ENCODE assay signal across 31 cellular contexts in the genomic region with DNA sequence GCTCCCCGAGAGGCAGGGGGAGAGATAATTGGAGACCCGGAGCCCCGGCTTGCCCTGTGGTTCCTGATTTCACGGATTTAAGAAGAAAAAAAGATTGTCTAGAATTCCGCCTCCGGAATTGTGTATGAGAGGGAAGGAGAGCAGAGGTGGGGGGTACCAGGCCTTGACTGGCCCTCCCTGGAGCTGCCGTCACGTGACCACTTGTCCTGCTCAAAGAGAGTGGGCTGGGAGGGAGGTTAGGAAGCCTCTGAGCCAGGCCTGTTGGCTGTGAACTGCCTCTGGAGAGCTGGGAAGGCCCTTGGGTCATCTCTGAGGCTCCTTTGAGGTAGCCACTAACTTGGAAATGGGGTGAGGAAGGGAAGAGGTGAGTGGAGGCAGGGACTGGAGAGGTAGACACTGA.
"Had no signal": no experiment of that assay in that cellular context is flagged by ENCODE, and none has a peak within 500 bp of the region (broad histone marks: within the 10 kb centered on the region; RNA-seq: fewer than 3 reads in every experiment).

No MANE protein-coding gene starts in this region.

- H3K27me3 ChIP-seq: pancreas, tibial nerve, vagina had no signal

- ATAC-seq: left cardiac atrium; left lobe of liver; lower lobe of right lung; naive thymus-derived CD8-positive, alpha-beta T cell; pancreas; right cardiac atrium; stimulated activated memory B cell treated with anti-CD40 and anti-IgM and Interleukin-4, amounts not matched to agents 10 μg/mL and 1 μg/mL and 100 μg/mL, for 72 hours; stimulated activated naive CD8-positive, alpha-beta T cell treated with anti-CD3 and anti-CD28 coated beads, Interleukin-15, amount 100 ng/mL, for 72 hours had no signal

- H3K9me3 Mint-ChIP-seq: immature natural killer cell; nephron; neural crest cell; stimulated activated memory B cell treated with anti-CD40 and anti-IgM and Interleukin-4, amounts not matched to agents 10 μg/mL and 1 μg/mL and 100 μg/mL, for 72 hours; stimulated activated naive CD8-positive, alpha-beta T cell treated with anti-CD3 and anti-CD28 coated beads, Interleukin-15, amount 100 ng/mL, for 72 hours; type B pancreatic cell had no signal

- H3K36me3 Mint-ChIP-seq: immature natural killer cell; naive thymus-derived CD8-positive, alpha-beta T cell; stimulated activated memory B cell treated with anti-CD40 and anti-IgM and Interleukin-4, amounts not matched to agents 10 μg/mL and 1 μg/mL and 100 μg/mL, for 72 hours; type B pancreatic cell had no signal

- H3K27ac ChIP-seq: lower lobe of right lung, pancreas, prostate gland, sigmoid colon, spleen, tibial nerve, vagina had no signal

- H3K4me3 Mint-ChIP-seq: immature natural killer cell; naive thymus-derived CD8-positive, alpha-beta T cell; nephron; neural crest cell; stimulated activated memory B cell treated with anti-CD40 and anti-IgM and Interleukin-4, amounts not matched to agents 10 μg/mL and 1 μg/mL and 100 μg/mL, for 72 hours; stimulated activated naive CD8-positive, alpha-beta T cell treated with anti-CD3 and anti-CD28 coated beads, Interleukin-15, amount 100 ng/mL, for 72 hours; type B pancreatic cell had no signal

- FAIRE-seq: islet of Langerhans, pancreas, small intestine had no signal

- DNase-seq: hypothalamus; immature natural killer cell; left cardiac atrium; lower lobe of right lung; mammary epithelial cell; mesenchymal stem cell; naive thymus-derived CD8-positive, alpha-beta T cell; nucleus accumbens; pancreas; posterior cingulate gyrus; retina; right cardiac atrium; sigmoid colon; small intestine; stimulated activated CD4-positive, alpha-beta T cell treated with anti-CD3 and anti-CD28 coated beads, Interleukin-1b, Interleukin-23, amount 100 ng/mL, for 48 hours; stimulated activated CD4-positive, alpha-beta T cell treated with anti-CD3 and anti-CD28 coated beads, Interleukin-2, amount 100 ng/mL, for 48 hours; stimulated activated CD4-positive, alpha-beta T cell treated with anti-CD3 and anti-CD28 coated beads, Interleukin-4, amount 100 ng/mL, for 4 hours; stimulated activated CD8-positive, alpha-beta memory T cell treated with anti-CD3 and anti-CD28 coated beads, Interleukin-4, amount 100 ng/mL, for 48 hours; stimulated activated naive CD4-positive, alpha-beta T cell treated with Interleukin-2 at 50 U/mL for 16 hours; stimulated activated naive CD8-positive, alpha-beta T cell treated with anti-CD3 and anti-CD28 coated beads, Interleukin-15, amount 100 ng/mL, for 72 hours; substantia nigra had no signal

- H3K4me3 ChIP-seq: lower lobe of right lung, pancreas, prostate gland, sigmoid colon, spleen, tibial nerve, vagina had no signal

- H3K36me3 ChIP-seq: lower lobe of right lung, pancreas, prostate gland, sigmoid colon, spleen, tibial nerve, vagina had no signal

- H3K9me3 ChIP-seq: lower lobe of right lung, pancreas, prostate gland, sigmoid colon, spleen, tibial nerve, vagina had no signal

- H3K4me1 Mint-ChIP-seq: immature natural killer cell; naive thymus-derived CD8-positive, alpha-beta T cell; nephron; stimulated activated memory B cell treated with anti-CD40 and anti-IgM and Interleukin-4, amounts not matched to agents 10 μg/mL and 1 μg/mL and 100 μg/mL, for 72 hours; stimulated activated naive CD8-positive, alpha-beta T cell treated with anti-CD3 and anti-CD28 coated beads, Interleukin-15, amount 100 ng/mL, for 72 hours had no signal

- H3K4me1 ChIP-seq: lower lobe of right lung, prostate gland, sigmoid colon, spleen, vagina had no signal

- H3K27ac Mint-ChIP-seq: immature natural killer cell; naive thymus-derived CD8-positive, alpha-beta T cell; nephron; stimulated activated memory B cell treated with anti-CD40 and anti-IgM and Interleukin-4, amounts not matched to agents 10 μg/mL and 1 μg/mL and 100 μg/mL, for 72 hours; type B pancreatic cell had no signal
